In genomic region chr10:17065273-17065672, GRCh38 we compare ENCODE assay signal across 4 cellular contexts.
TF ChIP-seq lines count a peak whose summit lies in the region.

No MANE protein-coding gene starts in this region.

TF ChIP-seq in SK-N-SH, 30 proteins besides CTCF, POLR2A, EP300 and RAD21 (continues in another document):
- no peak for TF ChIP-seq GATA2 (CRISPR knock-in tag; IDR thresholded peaks at IDR 0.05)
- TF ChIP-seq RCOR1 (IDR thresholded peaks at IDR 0.05; ENCODE audit: low read length) = no peak
- TF ChIP-seq EZH2phosphoT487 (IDR thresholded peaks at IDR 0.05; ENCODE audit: borderline replicate concordance, low read depth) = no peak
- TF ChIP-seq YY1 (IDR thresholded peaks at IDR 0.05; ENCODE audit: low read depth) = no peak
- TF ChIP-seq MXI1 (IDR thresholded peaks at IDR 0.05; ENCODE audit: low read depth, low read length) = no peak
- TF ChIP-seq GABPA (IDR thresholded peaks at IDR 0.05; ENCODE audit: low read depth) = no peak
- no peak for TF ChIP-seq USF2 (IDR thresholded peaks at IDR 0.05; ENCODE audit: borderline replicate concordance, low read depth, low read length)
- no peak for TF ChIP-seq TAF1 (IDR thresholded peaks at IDR 0.05; ENCODE audit: borderline replicate concordance, low read depth, low read length)
- TF ChIP-seq MAX (IDR thresholded peaks at IDR 0.05; ENCODE audit: low read depth) = no peak
- TF ChIP-seq FOXM1 (IDR thresholded peaks at IDR 0.05; ENCODE audit: low read depth) = no peak
- TF ChIP-seq NRF1 (IDR thresholded peaks at IDR 0.05; ENCODE audit: low read depth, low read length) = no peak
- TF ChIP-seq SIN3A (IDR thresholded peaks at IDR 0.05; ENCODE audit: borderline replicate concordance, low read depth, low read length) = no peak
- no peak for TF ChIP-seq SMC3 (IDR thresholded peaks at IDR 0.05; ENCODE audit: low read depth, low read length)
- TF ChIP-seq PBX3 (IDR thresholded peaks at IDR 0.05) = no peak
- TF ChIP-seq IRF3 (IDR thresholded peaks at IDR 0.05; ENCODE audit: low read depth, low read length) = no peak

TF ChIP-seq in SK-N-SH treated with all-trans-retinoic acid at 6 μM for 48 hours, 23 proteins besides CTCF, POLR2A, EP300 and RAD21 (continues in another document):
- no peak for TF ChIP-seq TOX (CRISPR knock-in tag; IDR thresholded peaks at IDR 0.05; ENCODE audit: borderline replicate concordance)
- no peak for TF ChIP-seq OSR1 (CRISPR knock-in tag; IDR thresholded peaks at IDR 0.05)
- TF ChIP-seq PATZ1 (CRISPR knock-in tag; IDR thresholded peaks at IDR 0.05; ENCODE audit: borderline replicate concordance) = no peak
- TF ChIP-seq POU6F1 (CRISPR knock-in tag; IDR thresholded peaks at IDR 0.05; ENCODE audit: borderline replicate concordance, low read depth) = no peak
- TF ChIP-seq ZNF70 (CRISPR knock-in tag; IDR thresholded peaks at IDR 0.05) = no peak
- TF ChIP-seq CREB5 (CRISPR knock-in tag; IDR thresholded peaks at IDR 0.05; ENCODE audit: low read depth) = no peak
- no peak for TF ChIP-seq CSRNP3 (CRISPR knock-in tag; IDR thresholded peaks at IDR 0.05)
- TF ChIP-seq ZC3H10 (CRISPR knock-in tag; IDR thresholded peaks at IDR 0.05) = no peak

TF ChIP-seq in IMR-90, 13 proteins besides CTCF, POLR2A, EP300 and RAD21:
- TF ChIP-seq MXI1 (IDR thresholded peaks at IDR 0.05; ENCODE audit: borderline replicate concordance, low read depth, low read length) (no peak), CEBPB (IDR thresholded peaks at IDR 0.05; ENCODE audit: low read depth, low read length) (0 out of 2 replicates have a peak, but pooled peaks have one; percentile 15)
TF ChIP-seq in IMR-90: peak in this region for 1.

TF ChIP-seq in endothelial cell of umbilical vein, 7 proteins besides CTCF, POLR2A, EP300 and RAD21:
- no peak for TF ChIP-seq POLR2AphosphoS5 (IDR thresholded peaks at IDR 0.05; ENCODE audit: insufficient read depth, low read depth, low read length)
- no peak for TF ChIP-seq GATA2 (IDR thresholded peaks at IDR 0.05; ENCODE audit: insufficient read depth, insufficient read length, low read depth, low read length)
